In genomic region chr22:17566776-17567175, GRCh38 we compare ENCODE assay signal across 23 cellular contexts. TPM values are rescaled to one million over a fixed set of nuclear protein-coding genes. Genes with fewer than 3 reads are reported as not detected.
DNase-seq lines count a peak whose midpoint lies in the region; ATAC-seq, FAIRE-seq and TF ChIP-seq lines count a peak whose summit lies in the region.
"Had no signal": no experiment of that assay in that cellular context is flagged by ENCODE, and none has a peak within 500 bp of the region (broad histone marks: within the 10 kb centered on the region; RNA-seq: fewer than 3 reads in every experiment).

No MANE protein-coding gene starts in this region.

- no peak for TF ChIP-seq CTCF in right lobe of liver (IDR thresholded peaks at IDR 0.05)
- no peak for TF ChIP-seq CTCF in HepG2 (CRISPR knock-in tag; IDR thresholded peaks at IDR 0.05)
- TF ChIP-seq CTCF in A673 (conservative IDR thresholded peaks at IDR 0.05; ENCODE audit: low read depth, low read length): no peak

- no peak overlapping the region for H2AFZ ChIP-seq in HepG2 (ENCODE audit: low read length)
- H2AFZ ChIP-seq: GM23338 had no signal

- POLR2A ChIA-PET in HepG2 (lab: Yijun Ruan, JAX): no interaction called here
- POLR2A ChIA-PET in A673 (lab: Charles Lee; ENCODE audit: low non-redundant PET): no interaction called here

- in situ Hi-C loops in HepG2 (cut with HindIII; ENCODE audit: extremely low pct_ligation_motif_present, low pct_unique_long_range_greater_than_20kb): no loop called here

- H3K27me3 ChIP-seq in right lobe of liver: no peaks in the 10 kb centered on the region
- peaks cover 4 to 15% of the 10 kb centered on the region in 2 experiments; a peak in 4 of 5 replicates for H3K27me3 ChIP-seq in HepG2 (ENCODE audit: control insufficient read depth in 1 of 2, insufficient read depth in 2 of 2, low read length in 2 of 2)
- H3K27me3 ChIP-seq in A673 (replicated peaks; ENCODE audit: insufficient read depth, low read depth, low read length, poor library complexity): no peaks in the 10 kb centered on the region

- no peak for TF ChIP-seq EP300 in HepG2 (IDR thresholded peaks at IDR 0.05; ENCODE audit: low read depth in 2 of 2, low read length in 2 of 2)
- TF ChIP-seq EP300 in HepG2 (CRISPR knock-in tag; IDR thresholded peaks at IDR 0.05; ENCODE audit: borderline replicate concordance): no peak

- no peak for TF ChIP-seq RAD21 in HepG2 (CRISPR knock-in tag; IDR thresholded peaks at IDR 0.05)

- no peak for DNase-seq in right lobe of liver
- no peak for DNase-seq in HepG2 (ENCODE audit: low spot score)
- DNase-seq in astrocyte of the hippocampus (ENCODE audit: low read depth, low spot score): peak; percentile 82
- peak; percentile 22 for DNase-seq in kidney glomerular epithelial cell (lab: John Stamatoyannopoulos, UW)
- DNase-seq in NCI-H187 (lab: John Stamatoyannopoulos, UW): no peak
- DNase-seq in A673 (ENCODE audit: low spot score): no peak
- DNase-seq: CD4-positive, CD25-positive, alpha-beta regulatory T cell; COR-L47; DMS 273 treated with DMSO at 0.1 percent for 48 hours; DND-41; HCEC 1CT; KBM-7; NCI-H1092; NCI-H1436; NCI-H1930; NCI-H69; SIG-M5 had no signal

- FAIRE-seq in HepG2 (lab: Jason Lieb, UNC): no peak
- FAIRE-seq: GM12891 had no signal

- H3K9me3 ChIP-seq in right lobe of liver: no peaks in the 10 kb centered on the region
- no peaks in the 10 kb centered on the region for H3K9me3 ChIP-seq in HepG2 (ENCODE audit: low read length)
- no peaks in the 10 kb centered on the region for H3K9me3 ChIP-seq in A673 (ENCODE audit: low read depth, low read length, poor library complexity, severe bottlenecking)

- H3K9ac ChIP-seq in HepG2 (ENCODE audit: insufficient read depth, low read depth, low read length): no peak overlapping the region

- TF ChIP-seq POLR2A in right lobe of liver (IDR thresholded peaks at IDR 0.05) (no peak), HepG2 (IDR thresholded peaks at IDR 0.05; ENCODE audit: insufficient read depth in 1 of 2, low read depth in 2 of 2, low read length in 2 of 2) (no peak)

- H3K27ac ChIP-seq in right lobe of liver (peak overlapping the region in 2 of 3 donors; percentile 9 to 52), HepG2 (ENCODE audit: extremely low read length, insufficient read depth, low read length) (no peak overlapping the region), temporal lobe (ENCODE audit: low read depth, low read length) (peak overlapping the region; percentile 89), A673 (ENCODE audit: low read depth, low read length, poor library complexity, severe bottlenecking) (no peak overlapping the region)
- H3K27ac ChIP-seq: HL-60, RWPE1 had no signal

- H3K36me3 ChIP-seq in right lobe of liver: no peaks in the 10 kb centered on the region
- H3K36me3 ChIP-seq in HepG2 (replicated peaks in 1 of 2; ENCODE audit: control insufficient read depth in 1 of 2, insufficient read depth in 2 of 2, low read length in 2 of 2): no peaks in the 10 kb centered on the region
- H3K36me3 ChIP-seq in A673 (ENCODE audit: insufficient read depth, low read length, poor library complexity, severe bottlenecking): no peaks in the 10 kb centered on the region

- ATAC-seq in right lobe of liver: no peak
- ATAC-seq in HepG2: no peak
- ATAC-seq: GM23338 had no signal

- CTCF ChIA-PET in HepG2 (lab: Yijun Ruan, JAX; ENCODE audit: low intra/inter-chr PET ratio, low total read pairs) (no interaction called here), A673 (lab: Charles Lee) (no interaction called here)

- BruUV-seq in HepG2 (replicated peaks; lab: Mats Ljungman, UMichigan) (no TSS peak), A673 (replicated peaks; lab: Mats Ljungman, UMichigan) (no TSS peak)

- H4K20me1 ChIP-seq in HepG2 (ENCODE audit: insufficient read depth, low read length): no peaks in the 10 kb centered on the region

- H3K4me1 ChIP-seq in right lobe of liver (peaks cover 4 to 36% (median 11%) of the 10 kb centered on the region in 4 donors), HepG2 (ENCODE audit: insufficient read depth, low read length) (peaks cover 52% of the 10 kb centered on the region), A673 (ENCODE audit: insufficient read depth, low read length, poor library complexity, severe bottlenecking) (peaks cover 22% of the 10 kb centered on the region)

- intact Hi-C loops in right lobe of liver (cut with DNase I): no loop called here
- intact Hi-C loops in HepG2 (cut with micrococcal nuclease; ENCODE audit: unreplicated experiment): no loop called here
- intact Hi-C loops in A673 (cut with micrococcal nuclease; ENCODE audit: unreplicated experiment): no loop called here

- H3K4me3 ChIP-seq in right lobe of liver: no peak overlapping the region
- no peak overlapping the region for H3K4me3 ChIP-seq in HepG2 (replicated peaks in 1 of 3; ENCODE audit: insufficient read depth in 1 of 3, low read depth in 2 of 3, low read length in 3 of 3)
- no peak overlapping the region for H3K4me3 ChIP-seq in A673 (ENCODE audit: low read depth, low read length, poor library complexity, severe bottlenecking)
- H3K4me3 ChIP-seq: GM23338 had no signal

- 85% methylated on average over 5 of the region's 10 CpGs for WGBS in right lobe of liver (ENCODE audit: insufficient coverage, low coverage, low lambda C conversion rate, missing lambda C conversion rate)
- 74% methylated on average over 10 of the region's 10 CpGs for WGBS in HepG2 (ENCODE audit: low lambda C conversion rate)

- no peak overlapping the region for H3K4me2 ChIP-seq in HepG2 (ENCODE audit: low read depth, low read length)
- H3K4me2 ChIP-seq: GM23338 had no signal

- no peaks in the 10 kb centered on the region for H3K79me2 ChIP-seq in HepG2 (ENCODE audit: insufficient read depth, low read length)

TF ChIP-seq in HepG2, 621 proteins besides CTCF, POLR2A, EP300 and RAD21 (continues in another document):
- TF ChIP-seq ZNF3 (CRISPR knock-in tag; IDR thresholded peaks at IDR 0.05) (no peak), MYC (CRISPR knock-in tag; IDR thresholded peaks at IDR 0.05; ENCODE audit: borderline replicate concordance) (no peak), HES4 (CRISPR knock-in tag; IDR thresholded peaks at IDR 0.05; ENCODE audit: borderline replicate concordance) (no peak)

RNA-seq across cellular contexts. Expression of gene SLC25A18, which starts 3.5 kb away (rescaled TPM):
- 100 to 1,000 TPM in 1 of 6 experiments, 10 to 100 TPM in 5; 35.1 to 105 (median 45.6) TPM for total RNA-seq in right lobe of liver
- 0.75 and 0.86 TPM in 2 replicates for total RNA-seq in HepG2 (2016; rRNA removed; fragmentation: Illumina TruSeq; extraction: Trizol)
- 0.79 and 0.81 TPM in 2 replicates for total RNA-seq in HepG2 (2016; cell fraction: cytosol; rRNA removed; fragmentation: Illumina TruSeq; extraction: Trizol; ENCODE audit: low read depth)
- 0.52 and 0.64 TPM in 2 replicates for total RNA-seq in HepG2 (2016; cell fraction: insoluble cytoplasmic fraction; rRNA removed; fragmentation: Illumina TruSeq; extraction: Trizol)
- 1.1 TPM in 2 replicates for total RNA-seq in HepG2 (2016; cell fraction: membrane; rRNA removed; fragmentation: Illumina TruSeq; extraction: Trizol)
- total RNA-seq in HepG2 (2016; cell fraction: nucleus; rRNA removed; fragmentation: Illumina TruSeq; extraction: Trizol): 0.34 and 0.53 TPM in 2 replicates
- 0.28 and 0.57 TPM in 2 replicates for polyA plus RNA-seq in HepG2 (2011; rRNA removed)
- polyA plus RNA-seq in HepG2 (2011; cell fraction: cytosol; rRNA removed): 0.32 and 0.40 TPM in 2 replicates
- polyA plus RNA-seq in HepG2 (2011; cell fraction: nucleus; rRNA removed): 0.59 and 0.73 TPM in 2 replicates
- 0.36 and 0.82 TPM in 2 replicates for polyA plus RNA-seq in HepG2 (2012)
- 1.3 TPM in 2 replicates for polyA plus RNA-seq in HepG2 (2016; cell fraction: cytosol; fragmentation: Illumina TruSeq; extraction: Trizol; ENCODE audit: low read depth)
- 0.61 and 0.70 TPM in 2 replicates for polyA plus RNA-seq in HepG2 (2016; cell fraction: insoluble cytoplasmic fraction; fragmentation: Illumina TruSeq; extraction: Trizol; ENCODE audit: low read depth)
- polyA plus RNA-seq in HepG2 (2016; cell fraction: membrane; fragmentation: Illumina TruSeq; extraction: Trizol; ENCODE audit: low read depth): 1.2 and 1.7 TPM in 2 replicates
- 0.71 and 1.6 TPM in 2 replicates for polyA plus RNA-seq in HepG2 (2016; cell fraction: nucleus; fragmentation: Illumina TruSeq; extraction: Trizol; ENCODE audit: insufficient read depth, low read depth)
- 0.05 and 0.36 TPM in 2 replicates for polyA minus RNA-seq in HepG2 (2011; rRNA and poly(A)+ RNA removed; ENCODE audit: low replicate concordance)
- polyA minus RNA-seq in HepG2 (2011; cell fraction: cytosol; rRNA and poly(A)+ RNA removed): 0.30 TPM in 1 of 2 replicates, not detected in the other
- 0.12 and 0.39 TPM in 2 replicates for polyA minus RNA-seq in HepG2 (2011; cell fraction: nucleus; rRNA and poly(A)+ RNA removed)
- 5.4 TPM for total RNA-seq in temporal lobe
- 0.35 and 0.45 TPM in 2 replicates for total RNA-seq in A673 (2021)
- total RNA-seq: CD4-positive, CD25-positive, alpha-beta regulatory T cell; HT-29 had no signal

Comparison
In these comparisons a context has a peak if more than half of its experiments do, and no peak if none do; other contexts are left out.
1. H3K27ac ChIP-seq: peak in right lobe of liver (2 of 3) and temporal lobe (single experiment); none in HepG2 (single experiment) and A673 (single experiment).
2. DNase-seq: peak in astrocyte of the hippocampus (single experiment) and kidney glomerular epithelial cell (single experiment); none in right lobe of liver (0 of 3), HepG2 (single experiment), NCI-H187 (0 of 2) and A673 (single experiment).